In genomic region chr1:113394863-113395259, GRCh38 we compare ENCODE assay signal across 1 cellular context.
TF ChIP-seq lines count a peak whose summit lies in the region.

No MANE protein-coding gene starts in this region.

TF ChIP-seq in SK-N-SH treated with all-trans-retinoic acid at 6 μM for 48 hours, 23 proteins besides CTCF, POLR2A, EP300 and RAD21 (continued from another document):
- TF ChIP-seq PATZ1 (CRISPR knock-in tag; IDR thresholded peaks at IDR 0.05; ENCODE audit: borderline replicate concordance) (no peak), ZNF565 (CRISPR knock-in tag; conservative IDR thresholded peaks at IDR 0.05; ENCODE audit: low read depth) (no peak), ISL1 (CRISPR knock-in tag; IDR thresholded peaks at IDR 0.05) (no peak), POU6F1 (CRISPR knock-in tag; IDR thresholded peaks at IDR 0.05; ENCODE audit: borderline replicate concordance, low read depth) (no peak), TSHZ2 (CRISPR knock-in tag; IDR thresholded peaks at IDR 0.05) (no peak), ESRRG (CRISPR knock-in tag; IDR thresholded peaks at IDR 0.05) (no peak), ZFP3 (CRISPR knock-in tag; IDR thresholded peaks at IDR 0.05) (no peak), CSDC2 (CRISPR knock-in tag; IDR thresholded peaks at IDR 0.05) (no peak), ZFP30 (CRISPR knock-in tag; IDR thresholded peaks at IDR 0.05) (no peak)
- TF ChIP-seq, protein P1, sequence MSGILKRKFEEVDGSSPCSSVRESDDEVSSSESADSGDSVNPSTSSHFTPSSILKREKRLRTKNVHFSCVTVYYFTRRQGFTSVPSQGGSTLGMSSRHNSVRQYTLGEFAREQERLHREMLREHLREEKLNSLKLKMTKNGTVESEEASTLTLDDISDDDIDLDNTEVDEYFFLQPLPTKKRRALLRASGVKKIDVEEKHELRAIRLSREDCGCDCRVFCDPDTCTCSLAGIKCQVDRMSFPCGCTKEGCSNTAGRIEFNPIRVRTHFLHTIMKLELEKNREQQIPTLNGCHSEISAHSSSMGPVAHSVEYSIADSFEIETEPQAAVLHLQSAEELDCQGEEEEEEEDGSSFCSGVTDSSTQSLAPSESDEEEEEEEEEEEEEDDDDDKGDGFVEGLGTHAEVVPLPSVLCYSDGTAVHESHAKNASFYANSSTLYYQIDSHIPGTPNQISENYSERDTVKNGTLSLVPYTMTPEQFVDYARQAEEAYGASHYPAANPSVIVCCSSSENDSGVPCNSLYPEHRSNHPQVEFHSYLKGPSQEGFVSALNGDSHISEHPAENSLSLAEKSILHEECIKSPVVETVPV (CRISPR knock-in tag; IDR thresholded peaks at IDR 0.05) = no peak
